Comparison of ENCODE assay signal across 21 cellular contexts in genomic region chr1:220697326-220697725, GRCh38. TPM values are rescaled to one million over a fixed set of nuclear protein-coding genes. Genes with fewer than 3 reads are reported as not detected.
"Had no signal": no experiment of that assay in that cellular context is flagged by ENCODE, and none has a peak within 500 bp of the region (broad histone marks: within the 10 kb centered on the region; RNA-seq: fewer than 3 reads in every experiment).

No MANE protein-coding gene starts in this region.

- H3K4me1 Mint-ChIP-seq: endodermal cell; naive thymus-derived CD8-positive, alpha-beta T cell had no signal

- H3K4me3 Mint-ChIP-seq: endodermal cell; immature natural killer cell; naive thymus-derived CD8-positive, alpha-beta T cell; type B pancreatic cell had no signal

- H3K9me3 Mint-ChIP-seq: endodermal cell, type B pancreatic cell had no signal

- H3K4me1 ChIP-seq: foreskin keratinocyte had no signal

- H3K27ac ChIP-seq: foreskin keratinocyte, neutrophil, ovary, right atrium auricular region, sigmoid colon, skin epidermis, stomach had no signal

- H3K4me3 ChIP-seq: mucosa of descending colon, ovary, right atrium auricular region, sigmoid colon, skin epidermis, stomach had no signal

- ATAC-seq: left colon; mucosa of descending colon; naive thymus-derived CD8-positive, alpha-beta T cell had no signal

- DNase-seq: dermis blood vessel endothelial cell; effector CD4-positive, alpha-beta T cell; endodermal cell; erythroblast; foreskin keratinocyte; immature natural killer cell; left colon; mammary epithelial cell; mucosa of descending colon; naive thymus-derived CD8-positive, alpha-beta T cell; ovary; sigmoid colon; stimulated activated CD4-positive, alpha-beta T cell treated with anti-CD3 and anti-CD28 coated beads, Interleukin-2, amount 100 ng/mL, for 24 hours; stimulated activated CD4-positive, alpha-beta T cell treated with anti-CD3 and anti-CD28 coated beads, Interleukin-4, amount 100 ng/mL, for 4 hours; stimulated activated naive CD4-positive, alpha-beta T cell; stomach; substantia nigra had no signal

- H3K27ac Mint-ChIP-seq: endodermal cell; naive thymus-derived CD8-positive, alpha-beta T cell; type B pancreatic cell had no signal

- H3K9me3 ChIP-seq: mucosa of descending colon, neutrophil, ovary, right atrium auricular region, sigmoid colon, stomach had no signal

- H3K27me3 ChIP-seq: ovary, right atrium auricular region, sigmoid colon, stomach had no signal

- H3K36me3 ChIP-seq: neutrophil, ovary, sigmoid colon had no signal

- H3K36me3 Mint-ChIP-seq: immature natural killer cell; naive thymus-derived CD8-positive, alpha-beta T cell; type B pancreatic cell had no signal

RNA-seq across cellular contexts. Expression of gene MTARC2, which starts 50.8 kb away (rescaled TPM):
- total RNA-seq: naive thymus-derived CD8-positive, alpha-beta T cell had no signal
